Comparison of ENCODE assay signal across 27 cellular contexts in genomic region chr6:168871535-168872106, GRCh38.
DNase-seq lines count a peak whose midpoint lies in the region; ATAC-seq and TF ChIP-seq lines count a peak whose summit lies in the region.
"Had no signal": no experiment of that assay in that cellular context is flagged by ENCODE, and none has a peak within 500 bp of the region (broad histone marks: within the 10 kb centered on the region; RNA-seq: fewer than 3 reads in every experiment).

No MANE protein-coding gene starts in this region.

- H2AFZ ChIP-seq in DND-41 (ENCODE audit: low read depth, low read length), result no peak overlapping the region

- H3K4me1 ChIP-seq in DND-41 (ENCODE audit: insufficient read depth, low read length), result no peaks in the 10 kb centered on the region
- H3K4me1 ChIP-seq in lower lobe of right lung, result no peaks in the 10 kb centered on the region
- H3K4me1 ChIP-seq: esophagus muscularis mucosa, right atrium auricular region, spleen had no signal

- intact Hi-C loops in lower lobe of right lung (cut with DNase I), result no loop called here

- H3K27ac ChIP-seq in DND-41 (ENCODE audit: low read length) (no peak overlapping the region), lower lobe of right lung (no peak overlapping the region)
- H3K27ac ChIP-seq: brain microvascular endothelial cell, C4-2B, esophagus muscularis mucosa, right atrium auricular region, spleen had no signal

- ATAC-seq in DND-41 (ENCODE audit: insufficient read depth, low read depth) (peak; percentile 55), lower lobe of right lung (peak; percentile 29 to 32)
- ATAC-seq: activated CD4-positive, alpha-beta T cell treated with anti-CD3 and anti-CD28 coated beads for 36 hours; T-helper 17 cell had no signal

- H3K79me2 ChIP-seq in DND-41 (ENCODE audit: insufficient read depth, low read length), result no peaks in the 10 kb centered on the region

- H3K36me3 ChIP-seq in DND-41 (ENCODE audit: insufficient read depth, low read length), result no peaks in the 10 kb centered on the region
- H3K36me3 ChIP-seq in lower lobe of right lung, result no peaks in the 10 kb centered on the region
- H3K36me3 ChIP-seq: brain microvascular endothelial cell, esophagus muscularis mucosa, right atrium auricular region, spleen had no signal

- no peaks in the 10 kb centered on the region for H4K20me1 ChIP-seq in DND-41 (ENCODE audit: insufficient read depth, low read length)

- H3K9ac ChIP-seq in DND-41 (ENCODE audit: low read depth, low read length), result no peak overlapping the region
- H3K9ac ChIP-seq: SK-N-SH had no signal

- H3K27me3 ChIP-seq in DND-41 (ENCODE audit: insufficient read depth, low read length, poor library complexity) (no peaks in the 10 kb centered on the region), lower lobe of right lung (ENCODE audit: low read depth) (peaks cover 15% of the 10 kb centered on the region)
- H3K27me3 ChIP-seq: brain microvascular endothelial cell, right atrium auricular region had no signal

- no peak overlapping the region for H3K4me2 ChIP-seq in DND-41 (ENCODE audit: insufficient read depth, low read length)
- H3K4me2 ChIP-seq: SK-N-SH had no signal

- H3K4me3 ChIP-seq in DND-41 (ENCODE audit: low read depth in 1 of 2, low read length in 2 of 2) (no peak overlapping the region), lower lobe of right lung (no peak overlapping the region)
- H3K4me3 ChIP-seq: esophagus muscularis mucosa, right atrium auricular region, spleen had no signal

- DNase-seq in COLO668 (lab: John Stamatoyannopoulos, UW; ENCODE audit: unreplicated experiment) (peak; percentile 54), DND-41 (peak; percentile 19), NCI-H748 treated with DMSO at 0.1 percent for 48 hours (lab: John Stamatoyannopoulos, UW) (peak; percentile 67), lower lobe of right lung (no peak), amniotic stem cell (lab: John Stamatoyannopoulos, UW) (no peak), AML-193 (lab: John Stamatoyannopoulos, UW) (no peak)
- no peak for DNase-seq in stimulated activated CD8-positive, alpha-beta memory T cell treated with anti-CD3 and anti-CD28 coated beads, Interleukin-4, amount 100 ng/mL, for 48 hours
- no peak for DNase-seq in stimulated activated CD4-positive, alpha-beta T cell treated with anti-CD3 and anti-CD28 coated beads, Interleukin-4, amount 100 ng/mL, for 4 hours
- DNase-seq: activated CD4-positive, alpha-beta T cell treated with anti-CD3 and anti-CD28 coated beads for 36 hours; activated CD8-positive, alpha-beta memory T cell treated with anti-CD3 and anti-CD28 coated beads for 24 hours; activated T-cell treated with anti-CD3 and anti-CD28 coated beads, Interleukin-2, amount 50 U/mL, for 24 hours; brain microvascular endothelial cell; effector CD4-positive, alpha-beta T cell; foreskin melanocyte; GDM1; naive B cell; NCI-H1694 treated with DMSO at 0.1 percent for 48 hours; NCI-H524 treated with DMSO at 0.1 percent for 48 hours; occipital lobe; SK-N-SH; spleen; stimulated activated CD4-positive, alpha-beta T cell treated with anti-CD3 and anti-CD28 coated beads, Interleukin-4, amount 100 ng/mL, for 1 hour; stimulated activated naive CD4-positive, alpha-beta T cell treated with Interleukin-2 at 50 U/mL for 16 hours; T-helper 17 cell had no signal

- H3K9me3 ChIP-seq in DND-41 (ENCODE audit: insufficient read depth, low read length, severe bottlenecking) (no peaks in the 10 kb centered on the region), lower lobe of right lung (no peaks in the 10 kb centered on the region)
- H3K9me3 ChIP-seq: esophagus muscularis mucosa, right atrium auricular region, SK-N-SH, spleen had no signal

- TF ChIP-seq CTCF in DND-41 (IDR thresholded peaks at IDR 0.05; ENCODE audit: borderline replicate concordance, extremely low read depth, low read length, poor library complexity, severe bottlenecking) (no peak), lower lobe of right lung (IDR thresholded peaks at IDR 0.05) (no peak)

Comparison
In these comparisons a context has a peak if more than half of its experiments do, and no peak if none do; other contexts are left out.
1. DNase-seq: peak in COLO668 (single experiment), DND-41 (single experiment) and NCI-H748 treated with DMSO at 0.1 percent for 48 hours (single experiment); none in lower lobe of right lung (single experiment), amniotic stem cell (single experiment), stimulated activated CD8-positive, alpha-beta memory T cell treated with anti-CD3 and anti-CD28 coated beads, Interleukin-4, amount 100 ng/mL, for 48 hours (single experiment), AML-193 (0 of 2) and stimulated activated CD4-positive, alpha-beta T cell treated with anti-CD3 and anti-CD28 coated beads, Interleukin-4, amount 100 ng/mL, for 4 hours (0 of 2).